Comparison of ENCODE assay signal across 16 cellular contexts in genomic region chr9:125861405-125862063, GRCh38.
"Had no signal": no experiment of that assay in that cellular context is flagged by ENCODE, and none has a peak within 500 bp of the region (broad histone marks: within the 10 kb centered on the region; RNA-seq: fewer than 3 reads in every experiment).

No MANE protein-coding gene starts in this region.

- H3K4me3 ChIP-seq: ascending aorta, cardiac muscle cell, gastrocnemius medialis, heart left ventricle, lower lobe of right lung, prostate gland, right lobe of liver, suprapubic skin had no signal

- H3K36me3 ChIP-seq: ascending aorta, cardiac muscle cell, gastrocnemius medialis, heart left ventricle, lower lobe of right lung, prostate gland, right lobe of liver, suprapubic skin had no signal

- H3K9me3 ChIP-seq: ascending aorta, gastrocnemius medialis, lower lobe of right lung, prostate gland, right lobe of liver, suprapubic skin had no signal

- H3K27me3 ChIP-seq: ascending aorta, cardiac muscle cell, gastrocnemius medialis, heart left ventricle, right lobe of liver, suprapubic skin had no signal

- ATAC-seq: activated CD4-positive, CD25-positive, alpha-beta regulatory T cell treated with anti-CD3 and anti-CD28 coated beads, Interleukin-2, amount 50 U/mL, for 24 hours; gastrocnemius medialis; heart left ventricle; left colon; lower lobe of right lung; right lobe of liver had no signal

- DNase-seq: activated CD4-positive, alpha-beta T cell treated with anti-CD3 and anti-CD28 coated beads, Interleukin-2, amount 50 U/mL, for 1 hour; activated CD8-positive, alpha-beta memory T cell treated with anti-CD3 and anti-CD28 coated beads for 24 hours; erythroblast; gastrocnemius medialis; heart left ventricle; left colon; lower lobe of right lung; midbrain; right lobe of liver; T-helper 9 cell; trophoblast cell had no signal

- H3K4me1 ChIP-seq: ascending aorta, gastrocnemius medialis, heart left ventricle, lower lobe of right lung, prostate gland, right lobe of liver, suprapubic skin had no signal

- H3K27ac ChIP-seq: ascending aorta, cardiac muscle cell, gastrocnemius medialis, heart left ventricle, lower lobe of right lung, prostate gland, right lobe of liver, suprapubic skin had no signal
